In genomic region chr19:647566-648284, GRCh38 we compare ENCODE assay signal across 23 cellular contexts. TPM values are rescaled to one million over a fixed set of nuclear protein-coding genes. Genes with fewer than 3 reads are reported as not detected.
DNase-seq lines count a peak whose midpoint lies in the region; ATAC-seq, FAIRE-seq and TF ChIP-seq lines count a peak whose summit lies in the region.
"Had no signal": no experiment of that assay in that cellular context is flagged by ENCODE, and none has a peak within 500 bp of the region (broad histone marks: within the 10 kb centered on the region; RNA-seq: fewer than 3 reads in every experiment).

No MANE protein-coding gene starts in this region.

- no peaks in the 10 kb centered on the region for H3K36me3 ChIP-seq in Caco-2 (ENCODE audit: control insufficient read depth, insufficient read depth, low read length)
- H3K36me3 ChIP-seq in K562 (ENCODE audit: control insufficient read depth, insufficient read depth, low read length), result peaks cover 75% of the 10 kb centered on the region; the same call in 2 of the 3 replicates
- H3K36me3 ChIP-seq in osteoblast (ENCODE audit: insufficient read depth, low read length), result peaks cover 20% of the 10 kb centered on the region

- POLR2A ChIA-PET in Caco-2 (lab: Charles Lee) (no interaction called here), K562 (lab: Yijun Ruan, JAX) (interaction anchor here (0.7 to 1.6 kb wide), 4 partner anchors 9 to 105 kb away, joined by 3 to 4 read pairs (median 4); no protein-coding TSS in a partner anchor)

- no peak for FAIRE-seq in K562 (lab: Jason Lieb, UNC)
- FAIRE-seq: A549 had no signal

- no peak overlapping the region for H3K4me2 ChIP-seq in K562 (ENCODE audit: insufficient read depth, low read length)
- no peak overlapping the region for H3K4me2 ChIP-seq in osteoblast (ENCODE audit: insufficient read depth, low read length)
- H3K4me2 ChIP-seq: A549; BLaER1 treated with 17β-estradiol and CSF1 and Interleukin-3, amounts not matched to agents 10 nM and 100 nM had no signal

- H3K79me2 ChIP-seq in K562 (ENCODE audit: control insufficient read depth, insufficient read depth, low read length), result peaks cover 8% of the 10 kb centered on the region
- peaks cover 22% of the 10 kb centered on the region for H3K79me2 ChIP-seq in osteoblast (ENCODE audit: insufficient read depth, low read length)

- CTCF ChIA-PET in Caco-2 (lab: Charles Lee) (no interaction called here), K562 (lab: Yijun Ruan, JAX; ENCODE audit: low intra/inter-chr PET ratio) (no interaction called here)

- H3K4me3 Mint-ChIP-seq in Caco-2 (ENCODE audit: unreplicated experiment), result no peak overlapping the region
- H3K4me3 Mint-ChIP-seq in IgD-negative memory B cell, result no peak overlapping the region
- no peak overlapping the region for H3K4me3 Mint-ChIP-seq in activated T-helper 2 cell treated with anti-CD3 and anti-CD28 coated beads, Interferon-gamma antibody, Interleukin-2, Interleukin-4, amounts not matched to agents 10 μg/mL and 5 μg/mL and 100 μg/mL, durations not matched to agents 14 hours and 24 hours and 36 hours (ENCODE audit: low read depth)
- H3K4me3 Mint-ChIP-seq: CD8-positive, alpha-beta T cell; H9 had no signal

- WGBS in K562 (ENCODE audit: insufficient coverage, low coverage, missing lambda C conversion rate), result 94% methylated on average over 25 of the region's 52 CpGs

- H3K36me3 Mint-ChIP-seq in Caco-2 (ENCODE audit: insufficient read depth, unreplicated experiment) (peaks cover 44% of the 10 kb centered on the region), IgD-negative memory B cell (peaks cover 4% of the 10 kb centered on the region)
- peaks cover 24% of the 10 kb centered on the region for H3K36me3 Mint-ChIP-seq in activated T-helper 2 cell treated with anti-CD3 and anti-CD28 coated beads, Interferon-gamma antibody, Interleukin-2, Interleukin-4, amounts not matched to agents 10 μg/mL and 5 μg/mL and 100 μg/mL, durations not matched to agents 14 hours and 24 hours and 36 hours (ENCODE audit: low read depth)

- no peak for TF ChIP-seq POLR2A in K562 (conservative IDR thresholded peaks at IDR 0.05)

- H3K27ac ChIP-seq in K562 (ENCODE audit: extremely low read depth, low read depth, low read length), result no peak overlapping the region
- H3K27ac ChIP-seq in osteoblast (ENCODE audit: low read depth, low read length), result no peak overlapping the region
- H3K27ac ChIP-seq: A549; BLaER1 treated with 17β-estradiol and CSF1 and Interleukin-3, amounts not matched to agents 10 nM and 100 nM had no signal

- H4K20me1 ChIP-seq in K562 (replicated peaks; ENCODE audit: control insufficient read depth, insufficient read depth, low read length), result no peaks in the 10 kb centered on the region; the same call in 1 of the 2 replicates
- peaks cover 10% of the 10 kb centered on the region for H4K20me1 ChIP-seq in osteoblast (ENCODE audit: insufficient read depth, low read length)

- TF ChIP-seq CTCF in Caco-2 (IDR thresholded peaks at IDR 0.05; ENCODE audit: insufficient read depth in 1 of 2, low read depth in 1 of 2, low read length in 1 of 2, severe bottlenecking in 1 of 2, unreplicated experiment in 1 of 2) (no peak), K562 (IDR thresholded peaks at IDR 0.05 in 2 of 3, conservative IDR thresholded peaks at IDR 0.05 in 1 of 3; ENCODE audit: insufficient read depth in 2 of 3, low read depth in 1 of 3, low read length in 3 of 3) (no peak), osteoblast (IDR thresholded peaks at IDR 0.05; ENCODE audit: extremely low read depth, low read depth, low read length) (no peak)

- BruUV-seq in Caco-2 (replicated peaks; lab: Mats Ljungman, UMichigan) (TSS peak; percentile 68), K562 (replicated peaks; lab: Mats Ljungman, UMichigan) (TSS peak; percentile 59)

- H3K4me3 ChIP-seq in Caco-2 (ENCODE audit: low read depth, low read length) (no peak overlapping the region), K562 (no peak overlapping the region), osteoblast (ENCODE audit: insufficient read depth, low read length) (no peak overlapping the region)
- H3K4me3 ChIP-seq: A549; BLaER1 treated with 17β-estradiol and CSF1 and Interleukin-3, amounts not matched to agents 10 nM and 100 nM had no signal

- in situ Hi-C loops in K562 (cut with MboI), result no loop called here

- no peaks in the 10 kb centered on the region for H3K9me3 Mint-ChIP-seq in Caco-2 (ENCODE audit: unreplicated experiment)
- H3K9me3 Mint-ChIP-seq in IgD-negative memory B cell, result no peaks in the 10 kb centered on the region
- no peaks in the 10 kb centered on the region for H3K9me3 Mint-ChIP-seq in activated T-helper 2 cell treated with anti-CD3 and anti-CD28 coated beads, Interferon-gamma antibody, Interleukin-2, Interleukin-4, amounts not matched to agents 10 μg/mL and 5 μg/mL and 100 μg/mL, durations not matched to agents 14 hours and 24 hours and 36 hours
- H3K9me3 Mint-ChIP-seq: CD8-positive, alpha-beta T cell; H9 had no signal

- intact Hi-C loops in Caco-2 (cut with micrococcal nuclease; ENCODE audit: unreplicated experiment) (no loop called here), K562 (cut with micrococcal nuclease) (no loop called here), posterior vena cava (cut with DNase I) (no loop called here)
- intact Hi-C loops in activated T-helper 2 cell treated with anti-CD3 and anti-CD28 coated beads, Interferon-gamma antibody, Interleukin-2, Interleukin-4, amounts not matched to agents 10 μg/mL and 5 μg/mL and 100 μg/mL, durations not matched to agents 14 hours and 24 hours and 36 hours (cut with micrococcal nuclease), result no loop called here

- H3K4me1 Mint-ChIP-seq in Caco-2 (ENCODE audit: low read depth, unreplicated experiment) (no peaks in the 10 kb centered on the region), IgD-negative memory B cell (peaks cover 0 to 6% (median 6%) of the 10 kb centered on the region in 3 donors)
- no peaks in the 10 kb centered on the region for H3K4me1 Mint-ChIP-seq in activated T-helper 2 cell treated with anti-CD3 and anti-CD28 coated beads, Interferon-gamma antibody, Interleukin-2, Interleukin-4, amounts not matched to agents 10 μg/mL and 5 μg/mL and 100 μg/mL, durations not matched to agents 14 hours and 24 hours and 36 hours (ENCODE audit: low read depth)
- H3K4me1 Mint-ChIP-seq: H9 had no signal

- no peak overlapping the region for H3K27ac Mint-ChIP-seq in Caco-2 (ENCODE audit: unreplicated experiment)
- H3K27ac Mint-ChIP-seq in IgD-negative memory B cell, result peak overlapping the region; percentile 60 to 84 (median 69)
- H3K27ac Mint-ChIP-seq in activated T-helper 2 cell treated with anti-CD3 and anti-CD28 coated beads, Interferon-gamma antibody, Interleukin-2, Interleukin-4, amounts not matched to agents 10 μg/mL and 5 μg/mL and 100 μg/mL, durations not matched to agents 14 hours and 24 hours and 36 hours, result no peak overlapping the region
- H3K27ac Mint-ChIP-seq: CD8-positive, alpha-beta T cell; H9 had no signal

- ATAC-seq in K562, result no peak
- ATAC-seq in stimulated activated naive CD8-positive, alpha-beta T cell treated with anti-CD3 and anti-CD28 coated beads, Interleukin-15, Interleukin-2, amounts not matched to agents 100 U/mL and 50 U/mL, for 24 hours, result no peak
- ATAC-seq: A549; CD8-positive, alpha-beta T cell had no signal

- no peaks in the 10 kb centered on the region for H3K9me1 ChIP-seq in K562 (ENCODE audit: control insufficient read depth, insufficient read depth, low read length)

- no peaks in the 10 kb centered on the region for H3K27me3 ChIP-seq in Caco-2 (replicated peaks; ENCODE audit: control insufficient read depth, insufficient read depth, low read length)
- H3K27me3 ChIP-seq in K562 (ENCODE audit: control insufficient read depth in 2 of 2, insufficient read depth in 2 of 2, low read length in 2 of 2), result no peaks in the 10 kb centered on the region
- H3K27me3 ChIP-seq in osteoblast (ENCODE audit: insufficient read depth, low read length), result no peaks in the 10 kb centered on the region

- TF ChIP-seq RAD21 in K562 (CRISPR knock-in tag; conservative IDR thresholded peaks at IDR 0.05 in 1 of 2, IDR thresholded peaks at IDR 0.05 in 1 of 2), result no peak

- no peak for DNase-seq in Caco-2
- peak in 1 of 4 experiments; percentile 14 for DNase-seq in K562 (ENCODE audit: extremely low read depth in 1 of 4, low spot score in 3 of 4)
- DNase-seq in osteoblast (ENCODE audit: insufficient read length, low spot score, missing footprints), result peak; percentile 51
- DNase-seq in activated T-helper 2 cell treated with anti-CD3 and anti-CD28 coated beads, Interferon-gamma antibody, Interleukin-2, Interleukin-4, amounts not matched to agents 10 μg/mL and 5 μg/mL and 100 μg/mL, durations not matched to agents 14 hours and 24 hours and 36 hours (ENCODE audit: low spot score), result no peak
- no peak for DNase-seq in DMS79 (lab: John Stamatoyannopoulos, UW)
- DNase-seq in posterior vena cava (ENCODE audit: low spot score), result no peak
- DNase-seq in stimulated activated naive CD8-positive, alpha-beta T cell treated with anti-CD3 and anti-CD28 coated beads, Interleukin-15, Interleukin-2, amounts not matched to agents 100 U/mL and 50 U/mL, for 24 hours, result no peak
- DNase-seq: CD8-positive, alpha-beta T cell; EL; GF-D8; H9; KG1; NCI-H1092 treated with DMSO at 0.1 percent for 48 hours; NCI-H1436 treated with DMSO at 0.1 percent for 48 hours; NCI-H1930; NCI-H226; NCI-H524 treated with DMSO at 0.1 percent for 48 hours; NCI-H82; Right ventricle myocardium superior; SW 1271 had no signal

- no peak for TF ChIP-seq EP300 in K562 (IDR thresholded peaks at IDR 0.05; ENCODE audit: low read length)

- no peak overlapping the region for H2AFZ ChIP-seq in K562 (ENCODE audit: low read depth, low read length)
- no peak overlapping the region for H2AFZ ChIP-seq in osteoblast (ENCODE audit: low read length)

- no peak overlapping the region for H3K9ac ChIP-seq in K562 (ENCODE audit: insufficient read depth in 1 of 2, low read depth in 2 of 2, low read length in 2 of 2)
- H3K9ac ChIP-seq: BLaER1 treated with 17β-estradiol and CSF1 and Interleukin-3, amounts not matched to agents 10 nM and 100 nM had no signal

- H3K27me3 Mint-ChIP-seq in Caco-2 (ENCODE audit: insufficient read depth, unreplicated experiment) (no peaks in the 10 kb centered on the region), IgD-negative memory B cell (no peaks in the 10 kb centered on the region)
- H3K27me3 Mint-ChIP-seq in activated T-helper 2 cell treated with anti-CD3 and anti-CD28 coated beads, Interferon-gamma antibody, Interleukin-2, Interleukin-4, amounts not matched to agents 10 μg/mL and 5 μg/mL and 100 μg/mL, durations not matched to agents 14 hours and 24 hours and 36 hours (ENCODE audit: low read depth), result no peaks in the 10 kb centered on the region

- H3K4me1 ChIP-seq in Caco-2 (no peaks in the 10 kb centered on the region), K562 (replicated peaks in 1 of 2; ENCODE audit: control insufficient read depth in 2 of 2, insufficient read depth in 2 of 2, low read length in 2 of 2) (peaks cover 0 to 31% of the 10 kb centered on the region in 2 experiments; a peak in 2 of 5 replicates), osteoblast (ENCODE audit: insufficient read depth, low read length) (no peaks in the 10 kb centered on the region)
- H3K4me1 ChIP-seq: A549 had no signal

- no peaks in the 10 kb centered on the region for H3K9me3 ChIP-seq in Caco-2
- H3K9me3 ChIP-seq in K562 (replicated peaks; ENCODE audit: control insufficient read depth, insufficient read depth, low read depth, low read length), result no peaks in the 10 kb centered on the region
- H3K9me3 ChIP-seq in osteoblast (ENCODE audit: low read depth, low read length), result no peaks in the 10 kb centered on the region
- H3K9me3 ChIP-seq: A549; BLaER1 treated with 17β-estradiol and CSF1 and Interleukin-3, amounts not matched to agents 10 nM and 100 nM had no signal

RNA-seq across cellular contexts. Expression of gene FGF22, which starts 8.0 kb away (rescaled TPM):
- total RNA-seq in Caco-2 (2022) (0.68 TPM in 1 of 2 replicates, not detected in the other), K562 (2014; rRNA removed) (0.49 and 1.7 TPM in 2 replicates), K562 (2014; rRNA removed; fragmentation: Illumina TruSeq; extraction: Trizol) (not detected in 2 replicates), K562 (2015; rRNA removed; fragmentation: Illumina TruSeq; extraction: Trizol) (0.25 TPM in 1 of 2 replicates, not detected in the other), K562 (2021) (0.58 and 0.86 TPM in 2 replicates), osteoblast (not detected in 2 replicates), posterior vena cava (under 1 TPM in 1 of 2 donors, not detected in 1; 0.37 TPM)
- polyA plus RNA-seq in IgD-negative memory B cell (not detected), K562 (2011; rRNA removed) (0.14 and 0.24 TPM in 2 replicates), K562 (2014; fragmentation: Illumina TruSeq; extraction: Trizol) (0.14 TPM in 1 of 2 replicates, not detected in the other), K562 (2014; fragmentation: Nextera tagmentation; extraction: Ambion mirVana) (not detected), K562 (2014; rRNA removed) (1.6 and 2.2 TPM in 2 replicates)
- 2.3 and 4.6 TPM in 2 replicates for total RNA-seq in K562 (2011; cell fraction: chromatin; rRNA removed; ENCODE audit: low replicate concordance)
- 3.2 and 3.7 TPM in 2 replicates for total RNA-seq in K562 (2011; cell fraction: nucleolus; rRNA removed)
- total RNA-seq in K562 (2011; cell fraction: nucleoplasm; rRNA removed), result 2.6 and 4.0 TPM in 2 replicates
- polyA plus RNA-seq in K562 (2011; cell fraction: cytosol; rRNA removed), result 0.18 and 0.34 TPM in 2 replicates
- polyA plus RNA-seq in K562 (2011; cell fraction: nucleus; rRNA removed), result 1.5 and 3.3 TPM in 2 replicates
- polyA plus RNA-seq in K562 (2012), result 0.60 and 0.89 TPM in 2 replicates
- not detected in 2 replicates for polyA minus RNA-seq in K562 (2011; rRNA and poly(A)+ RNA removed)
- polyA minus RNA-seq in K562 (2011; cell fraction: cytosol; rRNA and poly(A)+ RNA removed), result not detected in 2 replicates
- polyA minus RNA-seq in K562 (2011; cell fraction: nucleus; rRNA and poly(A)+ RNA removed), result 0.33 and 0.40 TPM in 2 replicates
- total RNA-seq in activated T-helper 2 cell treated with anti-CD3 and anti-CD28 coated beads, Interferon-gamma antibody, Interleukin-2, Interleukin-4, amounts not matched to agents 10 μg/mL and 5 μg/mL and 100 μg/mL, durations not matched to agents 14 hours and 24 hours and 36 hours, result not detected in 2 replicates
- total RNA-seq: Right ventricle myocardium superior had no signal

RNA-seq across cellular contexts. Expression of gene POLRMT, which starts 14.4 kb away (rescaled TPM):
- total RNA-seq in Caco-2 (2022), result 93.3 and 95.8 TPM in 2 replicates
- polyA plus RNA-seq in IgD-negative memory B cell, result 41.9 TPM
- total RNA-seq in K562 (2011; cell fraction: chromatin; rRNA removed; ENCODE audit: low replicate concordance), result 71.2 and 248 TPM in 2 replicates
- 221 and 235 TPM in 2 replicates for total RNA-seq in K562 (2011; cell fraction: nucleolus; rRNA removed)
- 86.3 and 109 TPM in 2 replicates for total RNA-seq in K562 (2011; cell fraction: nucleoplasm; rRNA removed)
- total RNA-seq in K562 (2014; rRNA removed), result 82.8 and 96.5 TPM in 2 replicates
- total RNA-seq in K562 (2014; rRNA removed; fragmentation: Illumina TruSeq; extraction: Trizol), result 33.4 and 49.3 TPM in 2 replicates
- total RNA-seq in K562 (2015; rRNA removed; fragmentation: Illumina TruSeq; extraction: Trizol), result 61.9 and 68.0 TPM in 2 replicates
- total RNA-seq in K562 (2021), result 134 and 144 TPM in 2 replicates
- polyA plus RNA-seq in K562 (2011; rRNA removed), result 60.8 and 111 TPM in 2 replicates
- polyA plus RNA-seq in K562 (2011; cell fraction: cytosol; rRNA removed), result 39.8 and 94.7 TPM in 2 replicates
- 319 and 523 TPM in 2 replicates for polyA plus RNA-seq in K562 (2011; cell fraction: nucleus; rRNA removed)
- polyA plus RNA-seq in K562 (2012), result 95.6 and 140 TPM in 2 replicates
- polyA plus RNA-seq in K562 (2014; fragmentation: Illumina TruSeq; extraction: Trizol), result 71.8 and 99.5 TPM in 2 replicates
- polyA plus RNA-seq in K562 (2014; fragmentation: Nextera tagmentation; extraction: Ambion mirVana), result 10 to 100 TPM; 30.3 to 34.0 TPM
- polyA plus RNA-seq in K562 (2014; rRNA removed), result 67.5 and 88.4 TPM in 2 replicates
- polyA minus RNA-seq in K562 (2011; rRNA and poly(A)+ RNA removed), result 60.0 and 108 TPM in 2 replicates
- polyA minus RNA-seq in K562 (2011; cell fraction: cytosol; rRNA and poly(A)+ RNA removed), result 88.4 and 105 TPM in 2 replicates
- polyA minus RNA-seq in K562 (2011; cell fraction: nucleus; rRNA and poly(A)+ RNA removed), result 57.5 and 62.3 TPM in 2 replicates
- 16.6 and 18.6 TPM in 2 replicates for total RNA-seq in osteoblast
- total RNA-seq in activated T-helper 2 cell treated with anti-CD3 and anti-CD28 coated beads, Interferon-gamma antibody, Interleukin-2, Interleukin-4, amounts not matched to agents 10 μg/mL and 5 μg/mL and 100 μg/mL, durations not matched to agents 14 hours and 24 hours and 36 hours, result 90.1 and 94.7 TPM in 2 replicates
- total RNA-seq in posterior vena cava, result 10 to 100 TPM; 25.6 to 30.7 TPM

RNA-seq across cellular contexts. Expression of gene RNF126, which starts 15.3 kb away (rescaled TPM):
- total RNA-seq in Caco-2 (2022), result 74.6 and 77.9 TPM in 2 replicates
- polyA plus RNA-seq in IgD-negative memory B cell, result 108 TPM
- total RNA-seq in K562 (2011; cell fraction: chromatin; rRNA removed; ENCODE audit: low replicate concordance), result 35.2 and 104 TPM in 2 replicates
- total RNA-seq in K562 (2011; cell fraction: nucleolus; rRNA removed), result 88.7 and 118 TPM in 2 replicates
- total RNA-seq in K562 (2011; cell fraction: nucleoplasm; rRNA removed), result 57.0 and 58.7 TPM in 2 replicates
- 101 and 128 TPM in 2 replicates for total RNA-seq in K562 (2014; rRNA removed)
- 6.6 and 7.6 TPM in 2 replicates for total RNA-seq in K562 (2014; rRNA removed; fragmentation: Illumina TruSeq; extraction: Trizol)
- total RNA-seq in K562 (2015; rRNA removed; fragmentation: Illumina TruSeq; extraction: Trizol), result 26.2 and 31.8 TPM in 2 replicates
- 85.7 and 95.8 TPM in 2 replicates for total RNA-seq in K562 (2021)
- 6.5 and 12.3 TPM in 2 replicates for polyA plus RNA-seq in K562 (2011; rRNA removed)
- 22.5 and 58.3 TPM in 2 replicates for polyA plus RNA-seq in K562 (2011; cell fraction: cytosol; rRNA removed)
- polyA plus RNA-seq in K562 (2011; cell fraction: nucleus; rRNA removed), result 48.9 and 104 TPM in 2 replicates
- polyA plus RNA-seq in K562 (2012), result 65.9 and 76.9 TPM in 2 replicates
- polyA plus RNA-seq in K562 (2014; fragmentation: Illumina TruSeq; extraction: Trizol), result 9.1 and 34.6 TPM in 2 replicates
- polyA plus RNA-seq in K562 (2014; fragmentation: Nextera tagmentation; extraction: Ambion mirVana), result under 1 TPM; 0.27 to 0.36 TPM
- polyA plus RNA-seq in K562 (2014; rRNA removed), result 79.0 and 87.6 TPM in 2 replicates
- 1.7 and 4.6 TPM in 2 replicates for polyA minus RNA-seq in K562 (2011; rRNA and poly(A)+ RNA removed)
- 20.2 and 32.4 TPM in 2 replicates for polyA minus RNA-seq in K562 (2011; cell fraction: cytosol; rRNA and poly(A)+ RNA removed)
- polyA minus RNA-seq in K562 (2011; cell fraction: nucleus; rRNA and poly(A)+ RNA removed), result 34.3 and 38.8 TPM in 2 replicates
- total RNA-seq in osteoblast, result 29.8 and 38.7 TPM in 2 replicates
- total RNA-seq in activated T-helper 2 cell treated with anti-CD3 and anti-CD28 coated beads, Interferon-gamma antibody, Interleukin-2, Interleukin-4, amounts not matched to agents 10 μg/mL and 5 μg/mL and 100 μg/mL, durations not matched to agents 14 hours and 24 hours and 36 hours, result 83.2 and 89.4 TPM in 2 replicates
- 10 to 100 TPM; 24.5 to 27.1 TPM for total RNA-seq in posterior vena cava

RNA-seq across cellular contexts. Expression of gene FSTL3, which starts 28.5 kb away (rescaled TPM):
- total RNA-seq in Caco-2 (2022) (26.3 and 31.2 TPM in 2 replicates), K562 (2014; rRNA removed) (5.3 and 7.8 TPM in 2 replicates), K562 (2014; rRNA removed; fragmentation: Illumina TruSeq; extraction: Trizol) (1.3 and 2.0 TPM in 2 replicates), K562 (2015; rRNA removed; fragmentation: Illumina TruSeq; extraction: Trizol) (4.5 and 4.6 TPM in 2 replicates), K562 (2021) (5.7 and 6.6 TPM in 2 replicates), osteoblast (32.7 and 52.1 TPM in 2 replicates), posterior vena cava (100 to 1,000 TPM; 234 to 270 TPM)
- polyA plus RNA-seq in IgD-negative memory B cell (1.7 TPM), K562 (2011; rRNA removed) (3.9 and 5.2 TPM in 2 replicates), K562 (2014; fragmentation: Illumina TruSeq; extraction: Trizol) (2.2 and 4.6 TPM in 2 replicates), K562 (2014; fragmentation: Nextera tagmentation; extraction: Ambion mirVana) (under 1 TPM in 1 of 2 experiments, not detected in 1; 0.35 TPM), K562 (2014; rRNA removed) (6.8 and 8.0 TPM in 2 replicates)
- total RNA-seq in K562 (2011; cell fraction: chromatin; rRNA removed; ENCODE audit: low replicate concordance), result 3.0 and 7.7 TPM in 2 replicates
- 9.3 and 12.7 TPM in 2 replicates for total RNA-seq in K562 (2011; cell fraction: nucleolus; rRNA removed)
- 5.3 and 7.4 TPM in 2 replicates for total RNA-seq in K562 (2011; cell fraction: nucleoplasm; rRNA removed)
- polyA plus RNA-seq in K562 (2011; cell fraction: cytosol; rRNA removed), result 8.1 and 20.9 TPM in 2 replicates
- 26.1 and 42.9 TPM in 2 replicates for polyA plus RNA-seq in K562 (2011; cell fraction: nucleus; rRNA removed)
- polyA plus RNA-seq in K562 (2012), result 7.1 and 8.8 TPM in 2 replicates
- 2.2 and 2.9 TPM in 2 replicates for polyA minus RNA-seq in K562 (2011; rRNA and poly(A)+ RNA removed)
- 5.1 and 7.8 TPM in 2 replicates for polyA minus RNA-seq in K562 (2011; cell fraction: cytosol; rRNA and poly(A)+ RNA removed)
- 3.2 and 4.0 TPM in 2 replicates for polyA minus RNA-seq in K562 (2011; cell fraction: nucleus; rRNA and poly(A)+ RNA removed)
- total RNA-seq in activated T-helper 2 cell treated with anti-CD3 and anti-CD28 coated beads, Interferon-gamma antibody, Interleukin-2, Interleukin-4, amounts not matched to agents 10 μg/mL and 5 μg/mL and 100 μg/mL, durations not matched to agents 14 hours and 24 hours and 36 hours, result 6.9 and 8.0 TPM in 2 replicates

RNA-seq across cellular contexts. Expression of gene PRSS57, which starts 47.5 kb away (rescaled TPM):
- total RNA-seq in Caco-2 (2022) (not detected in 2 replicates), K562 (2014; rRNA removed) (1.9 and 2.0 TPM in 2 replicates), K562 (2014; rRNA removed; fragmentation: Illumina TruSeq; extraction: Trizol) (not detected in 2 replicates), K562 (2015; rRNA removed; fragmentation: Illumina TruSeq; extraction: Trizol) (2.5 and 3.0 TPM in 2 replicates), K562 (2021) (1.0 and 2.0 TPM in 2 replicates), osteoblast (not detected in 2 replicates), posterior vena cava (not detected)
- polyA plus RNA-seq in IgD-negative memory B cell (not detected), K562 (2011; rRNA removed) (0.22 and 0.49 TPM in 2 replicates), K562 (2014; fragmentation: Illumina TruSeq; extraction: Trizol) (0.86 TPM in 1 of 2 replicates, not detected in the other), K562 (2014; fragmentation: Nextera tagmentation; extraction: Ambion mirVana) (under 1 TPM in 1 of 2 experiments, not detected in 1; 0.06 TPM), K562 (2014; rRNA removed) (1.5 TPM in 2 replicates)
- not detected in 2 replicates for total RNA-seq in K562 (2011; cell fraction: chromatin; rRNA removed; ENCODE audit: low replicate concordance)
- total RNA-seq in K562 (2011; cell fraction: nucleolus; rRNA removed), result 0.50 and 1.1 TPM in 2 replicates
- 0.37 TPM in 1 of 2 replicates, not detected in the other for total RNA-seq in K562 (2011; cell fraction: nucleoplasm; rRNA removed)
- 0.53 and 2.1 TPM in 2 replicates for polyA plus RNA-seq in K562 (2011; cell fraction: cytosol; rRNA removed)
- polyA plus RNA-seq in K562 (2011; cell fraction: nucleus; rRNA removed), result 0.34 and 0.37 TPM in 2 replicates
- polyA plus RNA-seq in K562 (2012), result 4.0 and 26.3 TPM in 2 replicates
- polyA minus RNA-seq in K562 (2011; rRNA and poly(A)+ RNA removed), result not detected in 2 replicates
- polyA minus RNA-seq in K562 (2011; cell fraction: cytosol; rRNA and poly(A)+ RNA removed), result not detected in 2 replicates
- not detected in 2 replicates for polyA minus RNA-seq in K562 (2011; cell fraction: nucleus; rRNA and poly(A)+ RNA removed)
- total RNA-seq in activated T-helper 2 cell treated with anti-CD3 and anti-CD28 coated beads, Interferon-gamma antibody, Interleukin-2, Interleukin-4, amounts not matched to agents 10 μg/mL and 5 μg/mL and 100 μg/mL, durations not matched to agents 14 hours and 24 hours and 36 hours, result not detected in 2 replicates
- total RNA-seq: CD8-positive, alpha-beta T cell; H9; Right ventricle myocardium superior had no signal

Comparison
In these comparisons a context has a peak if more than half of its experiments do, and no peak if none do; other contexts are left out.
1. H3K27ac Mint-ChIP-seq: peak in IgD-negative memory B cell (3 of 3); none in Caco-2 (single experiment) and activated T-helper 2 cell treated with anti-CD3 and anti-CD28 coated beads, Interferon-gamma antibody, Interleukin-2, Interleukin-4, amounts not matched to agents 10 μg/mL and 5 μg/mL and 100 μg/mL, durations not matched to agents 14 hours and 24 hours and 36 hours (single experiment).